10 cellular contexts compared by ENCODE assay signal in the genomic region with DNA sequence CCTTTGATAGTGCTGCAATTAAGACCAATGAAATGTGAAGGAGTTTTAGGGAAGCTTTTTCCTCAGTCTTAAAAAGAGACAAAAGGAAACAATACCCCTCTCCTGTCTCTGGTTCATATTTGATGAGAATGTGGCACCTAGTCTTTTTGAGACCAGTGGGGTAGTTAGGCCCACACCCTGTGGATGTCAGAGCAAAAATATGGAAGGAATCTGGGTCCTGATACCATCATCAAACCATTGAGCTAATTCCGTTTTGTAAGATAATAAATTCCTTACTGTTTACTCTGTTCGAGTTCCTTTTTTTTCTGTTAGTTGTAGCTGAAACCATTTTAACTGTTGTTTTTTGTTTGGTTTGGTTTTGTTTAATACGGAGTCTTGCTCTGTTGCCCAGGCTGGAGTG. TPM values are rescaled to one million over a fixed set of nuclear protein-coding genes. Genes with fewer than 3 reads are reported as not detected.
DNase-seq lines count a peak whose midpoint lies in the region; FAIRE-seq and TF ChIP-seq lines count a peak whose summit lies in the region.
"Had no signal": no experiment of that assay in that cellular context is flagged by ENCODE, and none has a peak within 500 bp of the region (broad histone marks: within the 10 kb centered on the region; RNA-seq: fewer than 3 reads in every experiment).

No MANE protein-coding gene starts in this region.

- peak; percentile 45 for DNase-seq in AG08396 (ENCODE audit: low spot score)
- no peak for DNase-seq in GM12892 (ENCODE audit: insufficient read length)
- DNase-seq in SW 1271 (lab: John Stamatoyannopoulos, UW), result peak; percentile 12 to 45
- no peak for DNase-seq in immature natural killer cell
- DNase-seq in amniotic stem cell (lab: John Stamatoyannopoulos, UW), result no peak
- no peak for DNase-seq in caudate nucleus (lab: John Stamatoyannopoulos, UW)
- DNase-seq in SHP77 (lab: John Stamatoyannopoulos, UW), result no peak
- DNase-seq in SKM-1 treated with dmso at 0.1 percent for 144 hours (lab: John Stamatoyannopoulos, UW; ENCODE audit: unreplicated experiment), result no peak
- DNase-seq: left colon, NCI-H1436 had no signal

- H3K4me1 Mint-ChIP-seq in immature natural killer cell, result peaks cover 92 to 100% of the 10 kb centered on the region in 2 donors

- H3K4me3 Mint-ChIP-seq in immature natural killer cell, result peak overlapping the region; percentile 6 to 62 (median 28)

- peaks cover 24 to 29% (median 28%) of the 10 kb centered on the region in 3 donors for H3K36me3 Mint-ChIP-seq in immature natural killer cell

- peak overlapping the region; percentile 87 to 100 (median 92) for H3K27ac Mint-ChIP-seq in immature natural killer cell

- TF ChIP-seq POLR2A in GM12892 (IDR thresholded peaks at IDR 0.05; ENCODE audit: low read depth, low read length), result no peak

- peak; percentile 27 for FAIRE-seq in GM12892 (lab: Jason Lieb, UNC)

- H3K27me3 Mint-ChIP-seq in immature natural killer cell (ENCODE audit: low read depth in 3 of 3), result peaks cover 0 to 3% (median 2%) of the 10 kb centered on the region in 3 donors

- no peak overlapping the region for H3K27ac ChIP-seq in caudate nucleus (ENCODE audit: low read depth, low read length)

- H3K9me3 Mint-ChIP-seq in immature natural killer cell, result no peaks in the 10 kb centered on the region

RNA-seq across cellular contexts. Expression of a gene that starts 33.3 kb away (rescaled TPM):
- 102 TPM for polyA plus RNA-seq in GM12892 (2012; ENCODE audit: missing spikeins)
- polyA plus RNA-seq in immature natural killer cell, result 1,000 to 10,000 TPM in 2 of 3 donors, 100 to 1,000 TPM in 1; 1,000 to 1,490 (median 1,080) TPM

Comparison
In these comparisons a context has a peak if more than half of its experiments do, and no peak if none do; other contexts are left out.
1. DNase-seq: peak in AG08396 (single experiment) and SW 1271 (2 of 2); none in GM12892 (single experiment), immature natural killer cell (0 of 3), amniotic stem cell (single experiment), caudate nucleus (0 of 61), SHP77 (0 of 2) and SKM-1 treated with dmso at 0.1 percent for 144 hours (single experiment).